In genomic region chr6:161809991-161810390, GRCh38 we compare ENCODE assay signal across 6 cellular contexts.
"Had no signal": no experiment of that assay in that cellular context is flagged by ENCODE, and none has a peak within 500 bp of the region (broad histone marks: within the 10 kb centered on the region; RNA-seq: fewer than 3 reads in every experiment).

No MANE protein-coding gene starts in this region.

- DNase-seq: GM23248, GOT3, H7, H9, HCEC 1CT, HFFc6 had no signal
